In genomic region chr17:5486206-5487124, GRCh38 we compare ENCODE assay signal across 1 cellular context.
TF ChIP-seq lines count a peak whose summit lies in the region.

A gene with protein sequence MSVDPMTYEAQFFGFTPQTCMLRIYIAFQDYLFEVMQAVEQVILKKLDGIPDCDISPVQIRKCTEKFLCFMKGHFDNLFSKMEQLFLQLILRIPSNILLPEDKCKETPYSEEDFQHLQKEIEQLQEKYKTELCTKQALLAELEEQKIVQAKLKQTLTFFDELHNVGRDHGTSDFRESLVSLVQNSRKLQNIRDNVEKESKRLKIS (plus strand): TSS chr17:5486566. CDS start chr17:5488863, 2,297 bp downstream.

TF ChIP-seq in HepG2, 621 proteins besides CTCF, POLR2A, EP300 and RAD21 (continued from another document and continues in another):
- TF ChIP-seq ARID3A (IDR thresholded peaks at IDR 0.05; ENCODE audit: low read depth, low read length) (no peak), BRD4 (CRISPR knock-in tag; IDR thresholded peaks at IDR 0.05) (no peak), KLF11 (CRISPR knock-in tag; IDR thresholded peaks at IDR 0.05) (0 out of 2 replicates have a peak, but pooled peaks have one; percentile 31), NPAS2 (CRISPR knock-in tag; IDR thresholded peaks at IDR 0.05; ENCODE audit: borderline replicate concordance) (no peak), MEIS1 (CRISPR knock-in tag; IDR thresholded peaks at IDR 0.05; ENCODE audit: borderline replicate concordance) (no peak), JUN (CRISPR knock-in tag; IDR thresholded peaks at IDR 0.05) (peak; percentile 41; the same call in 1 of the 2 replicates), NR2F2 (IDR thresholded peaks at IDR 0.05; ENCODE audit: borderline replicate concordance, low read depth) (no peak), ZKSCAN8 (CRISPR knock-in tag; IDR thresholded peaks at IDR 0.05; ENCODE audit: borderline replicate concordance) (peak; percentile 21; the same call in 1 of the 2 replicates), GATAD1 (CRISPR knock-in tag; IDR thresholded peaks at IDR 0.05) (peak; percentile 96), ZNF891 (CRISPR knock-in tag; IDR thresholded peaks at IDR 0.05) (peak; percentile 51), ZNF850 (CRISPR knock-in tag; conservative IDR thresholded peaks at IDR 0.05) (no peak), ZNF510 (CRISPR knock-in tag; IDR thresholded peaks at IDR 0.05; ENCODE audit: low read depth) (peak; percentile 82; the same call in 1 of the 2 replicates), FOXK1 (CRISPR knock-in tag; IDR thresholded peaks at IDR 0.05; ENCODE audit: borderline replicate concordance, low read depth) (peak; percentile 42; the same call in 1 of the 2 replicates), MIER2 (CRISPR knock-in tag; IDR thresholded peaks at IDR 0.05) (no peak), NFE2L2 (IDR thresholded peaks at IDR 0.05; ENCODE audit: low read length) (no peak), SRY (CRISPR knock-in tag; IDR thresholded peaks at IDR 0.05) (peak; percentile 70), ZBTB37 (CRISPR knock-in tag; IDR thresholded peaks at IDR 0.05) (no peak), ZNF563 (CRISPR knock-in tag; IDR thresholded peaks at IDR 0.05) (peak; percentile 81; the same call in 1 of the 2 replicates), GLI4 (CRISPR knock-in tag; IDR thresholded peaks at IDR 0.05; ENCODE audit: borderline replicate concordance) (no peak), TEAD2 (CRISPR knock-in tag; IDR thresholded peaks at IDR 0.05) (peak; percentile 86; the same call in 1 of the 2 replicates), HNRNPUL1 (IDR thresholded peaks at IDR 0.05; ENCODE audit: low read depth, low read length) (no peak), SP5 (CRISPR knock-in tag; IDR thresholded peaks at IDR 0.05; ENCODE audit: borderline replicate concordance, low read depth) (no peak), MXD4 (CRISPR knock-in tag; IDR thresholded peaks at IDR 0.05) (peak; percentile 69; the same call in 1 of the 2 replicates), STAT5B (CRISPR knock-in tag; IDR thresholded peaks at IDR 0.05) (no peak), ATF7-NPFF (CRISPR knock-in tag; IDR thresholded peaks at IDR 0.05; ENCODE audit: low read depth) (peak; percentile 53; the same call in 1 of the 2 replicates), ZNF317 (CRISPR knock-in tag; IDR thresholded peaks at IDR 0.05) (peak; percentile 74; the same call in 1 of the 2 replicates), ZNF552 (CRISPR knock-in tag; IDR thresholded peaks at IDR 0.05; ENCODE audit: borderline replicate concordance) (peak; percentile 60; the same call in 1 of the 2 replicates), ZNF101 (CRISPR knock-in tag; IDR thresholded peaks at IDR 0.05; ENCODE audit: borderline replicate concordance, low read depth) (no peak; the same call in 1 of the 2 replicates), TERF1 (CRISPR knock-in tag; IDR thresholded peaks at IDR 0.05) (0 out of 2 replicates have a peak, but pooled peaks have one; percentile 78), MAF1 (CRISPR knock-in tag; IDR thresholded peaks at IDR 0.05; ENCODE audit: borderline replicate concordance) (no peak), ZKSCAN1 (IDR thresholded peaks at IDR 0.05; ENCODE audit: low read length) (no peak; the same call in 1 of the 2 replicates), ZNF687 (CRISPR knock-in tag; IDR thresholded peaks at IDR 0.05) (peak; percentile 96), TFDP1 (CRISPR knock-in tag; IDR thresholded peaks at IDR 0.05; ENCODE audit: borderline replicate concordance) (peak; percentile 94), AFF4 (CRISPR knock-in tag; IDR thresholded peaks at IDR 0.05) (no peak; the same call in 1 of the 2 replicates), SAP130 (CRISPR knock-in tag; IDR thresholded peaks at IDR 0.05; ENCODE audit: low read depth) (peak; percentile 92), ZNF224 (CRISPR knock-in tag; IDR thresholded peaks at IDR 0.05) (no peak), ZSCAN20 (CRISPR knock-in tag; IDR thresholded peaks at IDR 0.05; ENCODE audit: borderline replicate concordance) (0 out of 2 replicates have a peak, but pooled peaks have one; percentile 47), ZNF10 (CRISPR knock-in tag; IDR thresholded peaks at IDR 0.05; ENCODE audit: borderline replicate concordance, low read depth) (no peak), ZFP82 (CRISPR knock-in tag; IDR thresholded peaks at IDR 0.05; ENCODE audit: borderline replicate concordance) (no peak), ZEB1 (IDR thresholded peaks at IDR 0.05; ENCODE audit: insufficient replicate concordance, low read depth) (peak; percentile 67), CBX1 (IDR thresholded peaks at IDR 0.05; ENCODE audit: low read depth) (no peak)
- TF ChIP-seq, protein P1, sequence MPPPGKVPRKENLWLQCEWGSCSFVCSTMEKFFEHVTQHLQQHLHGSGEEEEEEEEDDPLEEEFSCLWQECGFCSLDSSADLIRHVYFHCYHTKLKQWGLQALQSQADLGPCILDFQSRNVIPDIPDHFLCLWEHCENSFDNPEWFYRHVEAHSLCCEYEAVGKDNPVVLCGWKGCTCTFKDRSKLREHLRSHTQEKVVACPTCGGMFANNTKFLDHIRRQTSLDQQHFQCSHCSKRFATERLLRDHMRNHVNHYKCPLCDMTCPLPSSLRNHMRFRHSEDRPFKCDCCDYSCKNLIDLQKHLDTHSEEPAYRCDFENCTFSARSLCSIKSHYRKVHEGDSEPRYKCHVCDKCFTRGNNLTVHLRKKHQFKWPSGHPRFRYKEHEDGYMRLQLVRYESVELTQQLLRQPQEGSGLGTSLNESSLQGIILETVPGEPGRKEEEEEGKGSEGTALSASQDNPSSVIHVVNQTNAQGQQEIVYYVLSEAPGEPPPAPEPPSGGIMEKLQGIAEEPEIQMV (CRISPR knock-in tag; IDR thresholded peaks at IDR 0.05; ENCODE audit: low read depth) = no peak
- TF ChIP-seq, protein P2, sequence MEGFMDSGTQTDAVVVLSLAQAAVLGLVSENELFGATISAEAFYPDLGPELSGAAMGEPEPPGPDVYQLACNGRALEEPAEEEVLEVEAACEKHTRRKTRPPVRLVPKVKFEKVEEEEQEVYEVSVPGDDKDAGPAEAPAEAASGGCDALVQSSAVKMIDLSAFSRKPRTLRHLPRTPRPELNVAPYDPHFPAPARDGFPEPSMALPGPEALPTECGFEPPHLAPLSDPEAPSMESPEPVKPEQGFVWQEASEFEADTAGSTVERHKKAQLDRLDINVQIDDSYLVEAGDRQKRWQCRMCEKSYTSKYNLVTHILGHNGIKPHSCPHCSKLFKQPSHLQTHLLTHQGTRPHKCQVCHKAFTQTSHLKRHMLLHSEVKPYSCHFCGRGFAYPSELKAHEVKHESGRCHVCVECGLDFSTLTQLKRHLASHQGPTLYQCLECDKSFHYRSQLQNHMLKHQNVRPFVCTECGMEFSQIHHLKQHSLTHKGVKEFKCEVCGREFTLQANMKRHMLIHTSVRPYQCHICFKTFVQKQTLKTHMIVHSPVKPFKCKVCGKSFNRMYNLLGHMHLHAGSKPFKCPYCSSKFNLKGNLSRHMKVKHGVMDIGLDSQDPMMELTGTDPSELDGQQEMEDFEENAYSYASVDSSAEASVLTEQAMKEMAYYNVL (CRISPR knock-in tag; IDR thresholded peaks at IDR 0.05; ENCODE audit: borderline replicate concordance) = peak; percentile 66; the same call in 1 of the 2 replicates
- TF ChIP-seq, protein P3, sequence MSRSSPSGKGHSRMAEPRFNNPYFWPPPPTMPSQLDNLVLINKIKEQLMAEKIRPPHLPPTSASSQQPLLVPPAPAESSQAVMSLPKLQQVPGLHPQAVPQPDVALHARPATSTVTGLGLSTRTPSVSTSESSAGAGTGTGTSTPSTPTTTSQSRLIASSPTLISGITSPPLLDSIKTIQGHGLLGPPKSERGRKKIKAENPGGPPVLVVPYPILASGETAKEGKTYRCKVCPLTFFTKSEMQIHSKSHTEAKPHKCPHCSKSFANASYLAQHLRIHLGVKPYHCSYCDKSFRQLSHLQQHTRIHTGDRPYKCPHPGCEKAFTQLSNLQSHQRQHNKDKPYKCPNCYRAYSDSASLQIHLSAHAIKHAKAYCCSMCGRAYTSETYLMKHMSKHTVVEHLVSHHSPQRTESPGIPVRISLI (CRISPR knock-in tag; IDR thresholded peaks at IDR 0.05; ENCODE audit: borderline replicate concordance) = 0 out of 2 replicates have a peak, but pooled peaks have one; percentile 30
